ENCODE assay signal across 8 cellular contexts in genomic region chr3:161273589-161274218, GRCh38. TPM values are rescaled to one million over a fixed set of nuclear protein-coding genes. Genes with fewer than 3 reads are reported as not detected.
DNase-seq lines count a peak whose midpoint lies in the region; ATAC-seq, FAIRE-seq and TF ChIP-seq lines count a peak whose summit lies in the region.

No MANE protein-coding gene starts in this region.

- FAIRE-seq in colon (lab: Jason Lieb, UNC): peak; percentile 43

- H3K27me3 Mint-ChIP-seq in CD4-positive, CD25-positive, alpha-beta regulatory T cell: no peaks in the 10 kb centered on the region
- H3K27me3 Mint-ChIP-seq in naive thymus-derived CD4-positive, alpha-beta T cell: peaks cover 0 to 4% (median 0%) of the 10 kb centered on the region in 5 donors

- no peak overlapping the region for H3K4me3 ChIP-seq in CD4-positive, CD25-positive, alpha-beta regulatory T cell (ENCODE audit: low read depth, low read length)
- H3K4me3 ChIP-seq in OCI-LY7 (ENCODE audit: low read depth, low read length, poor library complexity, severe bottlenecking): no peak overlapping the region
- no peak overlapping the region for H3K4me3 ChIP-seq in naive thymus-derived CD4-positive, alpha-beta T cell (ENCODE audit: low read length)

- H3K9me3 Mint-ChIP-seq in CD4-positive, CD25-positive, alpha-beta regulatory T cell: peaks cover 0 to 20% (median 4%) of the 10 kb centered on the region in 7 donors
- peaks cover under 1 to 28% (median 11%) of the 10 kb centered on the region in 11 donors for H3K9me3 Mint-ChIP-seq in naive thymus-derived CD4-positive, alpha-beta T cell

- ATAC-seq in CD4-positive, CD25-positive, alpha-beta regulatory T cell (ENCODE audit: low read depth in 2 of 2): no peak
- ATAC-seq in naive thymus-derived CD4-positive, alpha-beta T cell: no peak
- ATAC-seq in GM21390 (IDR thresholded peaks at IDR 0.05; ENCODE audit: unreplicated experiment) (no peak), HG03354 (IDR thresholded peaks at IDR 0.05; ENCODE audit: poor library complexity, severe bottlenecking, unreplicated experiment) (no peak), GM21360 (IDR thresholded peaks at IDR 0.05; ENCODE audit: unreplicated experiment) (no peak)

- POLR2A ChIA-PET in OCI-LY7 (lab: Charles Lee): interaction anchor here (0.6 kb wide), 1 partner anchor 110 kb away, joined by 3 read pairs; no protein-coding TSS in a partner anchor
- POLR2A ChIA-PET in naive thymus-derived CD4-positive, alpha-beta T cell (lab: Charles Lee): no interaction called here

- CTCF ChIA-PET in OCI-LY7 (lab: Charles Lee; ENCODE audit: unreplicated experiment): no interaction called here
- CTCF ChIA-PET in naive thymus-derived CD4-positive, alpha-beta T cell (lab: Charles Lee): interaction anchor here (0.6 to 4.3 kb wide), 7 partner anchors 13 to 153 kb away, joined by 3 to 24 read pairs (median 3); no protein-coding TSS in a partner anchor

- H3K36me3 Mint-ChIP-seq in CD4-positive, CD25-positive, alpha-beta regulatory T cell: peaks cover 19% of the 10 kb centered on the region
- H3K36me3 Mint-ChIP-seq in naive thymus-derived CD4-positive, alpha-beta T cell: peaks cover 4 to 42% (median 17%) of the 10 kb centered on the region in 5 donors

- no peak overlapping the region for H3K4me2 ChIP-seq in OCI-LY7 (ENCODE audit: low read length)

- H3K9me2 ChIP-seq in OCI-LY7 (ENCODE audit: insufficient read depth, low read length): no peaks in the 10 kb centered on the region

- H3K27me3 ChIP-seq in CD4-positive, CD25-positive, alpha-beta regulatory T cell (ENCODE audit: control insufficient read depth, insufficient read depth, low read length): no peaks in the 10 kb centered on the region
- no peaks in the 10 kb centered on the region for H3K27me3 ChIP-seq in naive thymus-derived CD4-positive, alpha-beta T cell (ENCODE audit: control insufficient read depth in 2 of 2, insufficient read depth in 2 of 2, low read length in 2 of 2)

- H4K20me1 ChIP-seq in OCI-LY7 (ENCODE audit: insufficient read depth, low read length): no peaks in the 10 kb centered on the region

- intact Hi-C loops in OCI-LY7 (cut with micrococcal nuclease; ENCODE audit: unreplicated experiment): loop anchor here (1.0 to 5.0 kb wide), 7 partner anchors 134 to 567 kb away; no protein-coding TSS in a partner anchor
- intact Hi-C loops in naive thymus-derived CD4-positive, alpha-beta T cell (cut with micrococcal nuclease): loop anchor here (1.0 to 10.0 kb wide), 8 partner anchors 37 to 569 kb away; no protein-coding TSS in a partner anchor

- no peaks in the 10 kb centered on the region for H3K4me1 ChIP-seq in CD4-positive, CD25-positive, alpha-beta regulatory T cell (ENCODE audit: control insufficient read depth, insufficient read depth, low read length, poor library complexity, severe bottlenecking)
- no peaks in the 10 kb centered on the region for H3K4me1 ChIP-seq in OCI-LY7 (ENCODE audit: insufficient read depth, low read length, poor library complexity, severe bottlenecking)
- no peaks in the 10 kb centered on the region for H3K4me1 ChIP-seq in naive thymus-derived CD4-positive, alpha-beta T cell (ENCODE audit: control insufficient read depth in 2 of 2, insufficient read depth in 2 of 2, low read length in 2 of 2)

- H3K4me1 Mint-ChIP-seq in CD4-positive, CD25-positive, alpha-beta regulatory T cell: no peaks in the 10 kb centered on the region
- peaks cover 0 to 9% (median 3%) of the 10 kb centered on the region in 7 donors for H3K4me1 Mint-ChIP-seq in naive thymus-derived CD4-positive, alpha-beta T cell

- H3K27ac ChIP-seq in CD4-positive, CD25-positive, alpha-beta regulatory T cell (ENCODE audit: insufficient read depth, low read length, poor library complexity, severe bottlenecking): no peak overlapping the region
- no peak overlapping the region for H3K27ac ChIP-seq in OCI-LY7 (ENCODE audit: low read depth, low read length, poor library complexity, severe bottlenecking)
- H3K27ac ChIP-seq in naive thymus-derived CD4-positive, alpha-beta T cell (ENCODE audit: low read depth, low read length): no peak overlapping the region

- no peak overlapping the region for H3K27ac Mint-ChIP-seq in CD4-positive, CD25-positive, alpha-beta regulatory T cell
- H3K27ac Mint-ChIP-seq in naive thymus-derived CD4-positive, alpha-beta T cell: no peak overlapping the region

- H3K79me2 ChIP-seq in OCI-LY7 (ENCODE audit: insufficient read depth, low read depth, low read length): no peaks in the 10 kb centered on the region

- peak in 2 of 3 donors; percentile 31 to 50 for DNase-seq in CD4-positive, CD25-positive, alpha-beta regulatory T cell
- DNase-seq in OCI-LY7 (ENCODE audit: low spot score): peak; percentile 60
- DNase-seq in naive thymus-derived CD4-positive, alpha-beta T cell: peak in 7 of 9 donors; percentile 20 to 50 (median 41)

- no peaks in the 10 kb centered on the region for H3K36me3 ChIP-seq in CD4-positive, CD25-positive, alpha-beta regulatory T cell (ENCODE audit: control insufficient read depth, insufficient read depth, low read length)
- no peaks in the 10 kb centered on the region for H3K36me3 ChIP-seq in OCI-LY7 (ENCODE audit: insufficient read depth, low read length)
- H3K36me3 ChIP-seq in naive thymus-derived CD4-positive, alpha-beta T cell (ENCODE audit: control insufficient read depth in 2 of 3, insufficient read depth in 3 of 3, low read length in 3 of 3): no peaks in the 10 kb centered on the region

- H3K4me3 Mint-ChIP-seq in CD4-positive, CD25-positive, alpha-beta regulatory T cell: no peak overlapping the region
- H3K4me3 Mint-ChIP-seq in naive thymus-derived CD4-positive, alpha-beta T cell: no peak overlapping the region

- peak; percentile 29 for TF ChIP-seq CTCF in GM12873 (IDR thresholded peaks at IDR 0.05; ENCODE audit: insufficient read depth, low read depth, low read length, missing control alignments)
- TF ChIP-seq CTCF in OCI-LY7 (conservative IDR thresholded peaks at IDR 0.05; ENCODE audit: low read length): peak; percentile 88

- no peak overlapping the region for H2AFZ ChIP-seq in OCI-LY7 (ENCODE audit: low read length)

- peaks cover 1 to 9% of the 10 kb centered on the region in 2 experiments for H3K9me3 ChIP-seq in CD4-positive, CD25-positive, alpha-beta regulatory T cell (ENCODE audit: control insufficient read depth in 2 of 2, low read length in 2 of 2)
- H3K9me3 ChIP-seq in OCI-LY7 (ENCODE audit: low read length): no peaks in the 10 kb centered on the region
- H3K9me3 ChIP-seq in naive thymus-derived CD4-positive, alpha-beta T cell (ENCODE audit: control insufficient read depth in 2 of 3, low read length in 3 of 3): peaks cover 0 to 10% (median 0%) of the 10 kb centered on the region in 3 experiments

- BruUV-seq in OCI-LY7 (replicated peaks; lab: Mats Ljungman, UMichigan): no TSS peak

RNA-seq across cellular contexts. Expression of gene NMD3, which starts 52.6 kb away (rescaled TPM):
- total RNA-seq in CD4-positive, CD25-positive, alpha-beta regulatory T cell: 44.7 TPM
- 10 to 100 TPM; 45.4 to 53.2 (median 47.3) TPM for polyA plus RNA-seq in CD4-positive, CD25-positive, alpha-beta regulatory T cell
- 30.0 and 36.1 TPM in 2 replicates for total RNA-seq in OCI-LY7 (2014; rRNA removed; shearing (Covaris generic))
- total RNA-seq in OCI-LY7 (2022): 53.1 and 55.2 TPM in 2 replicates
- 10 to 100 TPM; 37.3 to 52.6 (median 40.7) TPM for total RNA-seq in naive thymus-derived CD4-positive, alpha-beta T cell
- 10 to 100 TPM; 39.8 to 47.8 TPM for polyA plus RNA-seq in naive thymus-derived CD4-positive, alpha-beta T cell
